27 cellular contexts compared by ENCODE assay signal in the genomic region with DNA sequence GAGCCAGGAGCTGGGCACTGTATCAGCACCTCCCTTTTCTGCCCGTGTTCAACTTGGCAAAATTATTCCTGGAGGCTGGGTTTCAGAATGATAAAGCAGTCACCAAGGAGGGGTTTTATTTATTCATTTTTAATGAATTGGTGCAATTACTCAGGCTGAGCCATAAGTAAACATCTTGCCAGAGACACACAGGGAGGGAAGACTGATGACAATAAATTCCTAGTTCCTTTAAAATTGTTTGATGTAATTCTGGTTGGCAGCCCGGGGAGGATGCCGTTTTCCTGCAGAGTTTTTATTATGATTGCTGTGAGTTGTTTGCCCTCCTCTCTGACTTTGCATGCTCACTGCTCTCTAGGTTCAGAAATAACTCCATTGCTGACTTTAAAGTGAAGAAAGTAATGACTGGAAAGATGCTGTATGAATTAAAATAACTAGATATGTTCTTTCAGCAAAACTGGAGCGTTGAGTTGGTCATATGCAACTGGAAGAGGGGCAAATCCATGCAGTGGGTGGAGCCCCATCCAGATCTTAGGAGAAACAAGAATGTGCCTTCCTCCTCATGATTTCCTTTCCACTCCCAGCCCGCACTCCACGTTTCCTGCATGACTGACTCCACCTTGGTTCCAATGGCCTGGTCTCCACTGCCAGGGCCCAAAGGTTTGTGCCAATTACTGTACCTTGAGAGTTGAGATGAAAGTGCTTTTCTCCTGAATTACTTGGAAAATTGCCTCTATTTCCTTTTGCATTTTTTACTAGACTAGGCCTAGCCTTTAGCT.
DNase-seq lines count a peak whose midpoint lies in the region; ATAC-seq and TF ChIP-seq lines count a peak whose summit lies in the region.
"Had no signal": no experiment of that assay in that cellular context is flagged by ENCODE, and none has a peak within 500 bp of the region (broad histone marks: within the 10 kb centered on the region; RNA-seq: fewer than 3 reads in every experiment).

No MANE protein-coding gene starts in this region.

- H3K36me3 Mint-ChIP-seq in mesothelial cell of epicardium (no peaks in the 10 kb centered on the region), T-cell (no peaks in the 10 kb centered on the region)
- H3K36me3 Mint-ChIP-seq: activated naive CD8-positive, alpha-beta T cell; CD8-positive, alpha-beta memory T cell; stimulated activated memory B cell treated with anti-CD40 and anti-IgM and Interleukin-4, amounts not matched to agents 10 μg/mL and 1 μg/mL and 100 μg/mL, for 72 hours had no signal

- peak; percentile 14 for DNase-seq in AG08395 (ENCODE audit: low spot score)
- DNase-seq in NCI-H748 treated with DMSO at 0.1 percent for 48 hours (lab: John Stamatoyannopoulos, UW) = peak; percentile 77
- no peak for DNase-seq in mesothelial cell of epicardium (ENCODE audit: low spot score in 2 of 2, unreplicated experiment in 2 of 2)
- DNase-seq in T-cell = no peak
- no peak for DNase-seq in middle frontal gyrus (ENCODE audit: extremely low spot score, low spot score)
- DNase-seq in activated CD4-positive, CD25-positive, alpha-beta regulatory T cell treated with anti-CD3 and anti-CD28 coated beads, Interleukin-2, amount 50 U/mL, for 72 hours = no peak
- DNase-seq: activated CD4-positive, alpha-beta T cell treated with anti-CD3 and anti-CD28 coated beads, Interleukin-2, amount 10 ng/mL, durations not matched to agents 24 days and 14 days; CD8-positive, alpha-beta memory T cell; cortex of kidney; DND-41; heart right ventricle; Kasumi-1; midbrain; NCI-H1694 treated with DMSO at 0.1 percent for 48 hours; NCI-H510A; nephron progenitor cell; posterior cingulate gyrus; SHP77 treated with DMSO at 0.1 percent for 48 hours; stimulated activated CD4-positive, alpha-beta T cell treated with anti-CD3 and anti-CD28 coated beads, Interleukin-1b, Interleukin-23, amount 100 ng/mL, for 48 hours; T-helper 1 cell had no signal

- CTCF ChIA-PET in HEK293 (lab: Yijun Ruan, JAX) (no interaction called here), T-cell (lab: Charles Lee) (no interaction called here)

- H3K27ac Mint-ChIP-seq in mesothelial cell of epicardium = peak overlapping the region; percentile 23
- H3K27ac Mint-ChIP-seq in T-cell = no peak overlapping the region
- H3K27ac Mint-ChIP-seq: activated CD4-positive, alpha-beta T cell treated with anti-CD3 and anti-CD28 coated beads, Interleukin-2, amount 10 ng/mL, durations not matched to agents 24 days and 14 days; activated naive CD8-positive, alpha-beta T cell; activated T-helper 17 cell treated with anti-CD3 and anti-CD28 coated beads, Interleukin-2, amount 50 U/mL, for 72 hours; CD8-positive, alpha-beta memory T cell; nephron progenitor cell; stimulated activated memory B cell treated with anti-CD40 and anti-IgM and Interleukin-4, amounts not matched to agents 10 μg/mL and 1 μg/mL and 100 μg/mL, for 72 hours had no signal

- H3K27ac ChIP-seq in HEK293 (ENCODE audit: extremely low read depth, low read depth, low read length) = no peak overlapping the region
- H3K27ac ChIP-seq: thoracic aorta had no signal

- H3K9me3 ChIP-seq in HEK293 (ENCODE audit: control insufficient read depth, insufficient read depth, low read depth, low read length) = no peaks in the 10 kb centered on the region
- H3K9me3 ChIP-seq: HAP-1, heart right ventricle, thoracic aorta had no signal

- H3K4me3 Mint-ChIP-seq in mesothelial cell of epicardium (no peak overlapping the region), T-cell (no peak overlapping the region)
- H3K4me3 Mint-ChIP-seq: activated CD4-positive, alpha-beta T cell treated with anti-CD3 and anti-CD28 coated beads, Interleukin-2, amount 10 ng/mL, durations not matched to agents 24 days and 14 days; activated naive CD8-positive, alpha-beta T cell; activated T-helper 17 cell treated with anti-CD3 and anti-CD28 coated beads, Interleukin-2, amount 50 U/mL, for 72 hours; CD8-positive, alpha-beta memory T cell; nephron progenitor cell; stimulated activated memory B cell treated with anti-CD40 and anti-IgM and Interleukin-4, amounts not matched to agents 10 μg/mL and 1 μg/mL and 100 μg/mL, for 72 hours had no signal

- H3K4me1 Mint-ChIP-seq in mesothelial cell of epicardium (peaks cover 36% of the 10 kb centered on the region), T-cell (no peaks in the 10 kb centered on the region)
- H3K4me1 Mint-ChIP-seq: activated CD4-positive, alpha-beta T cell treated with anti-CD3 and anti-CD28 coated beads, Interleukin-2, amount 10 ng/mL, durations not matched to agents 24 days and 14 days; activated T-helper 17 cell treated with anti-CD3 and anti-CD28 coated beads, Interleukin-2, amount 50 U/mL, for 72 hours; CD8-positive, alpha-beta memory T cell; stimulated activated memory B cell treated with anti-CD40 and anti-IgM and Interleukin-4, amounts not matched to agents 10 μg/mL and 1 μg/mL and 100 μg/mL, for 72 hours had no signal

- H3K4me3 ChIP-seq in HEK293 (ENCODE audit: low read depth, low read length) = no peak overlapping the region
- H3K4me3 ChIP-seq: HAP-1, heart right ventricle, thoracic aorta had no signal

- H3K4me1 ChIP-seq in HEK293 (ENCODE audit: control insufficient read depth, insufficient read depth, low read length) = no peaks in the 10 kb centered on the region
- H3K4me1 ChIP-seq: HAP-1 had no signal

- no peak for ATAC-seq in T-cell (replicated peaks in 1 of 4)
- ATAC-seq: activated T-helper 17 cell treated with anti-CD3 and anti-CD28 coated beads, Interleukin-2, amount 50 U/mL, for 72 hours; left lobe of liver; stimulated activated memory B cell treated with anti-CD40 and anti-IgM and Interleukin-4, amounts not matched to agents 10 μg/mL and 1 μg/mL and 100 μg/mL, for 72 hours had no signal

- TF ChIP-seq CTCF in HEK293 (tag by site-specific recombination; IDR thresholded peaks at IDR 0.05) (no peak), mesothelial cell of epicardium (IDR thresholded peaks at IDR 0.05; ENCODE audit: unreplicated experiment) (no peak)

- H3K9me3 Mint-ChIP-seq in mesothelial cell of epicardium (no peaks in the 10 kb centered on the region), T-cell (peaks cover 0 to 5% (median 0%) of the 10 kb centered on the region in 3 donors)
- H3K9me3 Mint-ChIP-seq: activated CD4-positive, alpha-beta T cell treated with anti-CD3 and anti-CD28 coated beads, Interleukin-2, amount 10 ng/mL, durations not matched to agents 24 days and 14 days; activated T-helper 17 cell treated with anti-CD3 and anti-CD28 coated beads, Interleukin-2, amount 50 U/mL, for 72 hours; CD8-positive, alpha-beta memory T cell; nephron progenitor cell; stimulated activated memory B cell treated with anti-CD40 and anti-IgM and Interleukin-4, amounts not matched to agents 10 μg/mL and 1 μg/mL and 100 μg/mL, for 72 hours had no signal

- POLR2A ChIA-PET in HEK293 (lab: Yijun Ruan, JAX) = no interaction called here
- POLR2A ChIA-PET in T-cell (lab: Charles Lee) = no interaction called here

- H3K27me3 Mint-ChIP-seq in mesothelial cell of epicardium (ENCODE audit: low read depth) (peaks cover 3% of the 10 kb centered on the region), T-cell (peaks cover 0 to 3% of the 10 kb centered on the region in 2 donors)
- H3K27me3 Mint-ChIP-seq: activated CD4-positive, alpha-beta T cell treated with anti-CD3 and anti-CD28 coated beads, Interleukin-2, amount 10 ng/mL, durations not matched to agents 24 days and 14 days; activated naive CD8-positive, alpha-beta T cell; activated T-helper 17 cell treated with anti-CD3 and anti-CD28 coated beads, Interleukin-2, amount 50 U/mL, for 72 hours; CD8-positive, alpha-beta memory T cell; stimulated activated memory B cell treated with anti-CD40 and anti-IgM and Interleukin-4, amounts not matched to agents 10 μg/mL and 1 μg/mL and 100 μg/mL, for 72 hours had no signal

- no peaks in the 10 kb centered on the region for H3K36me3 ChIP-seq in HEK293 (ENCODE audit: control insufficient read depth in 2 of 2, insufficient read depth in 1 of 2, low read length in 2 of 2)
- H3K36me3 ChIP-seq: HAP-1, heart right ventricle, thoracic aorta had no signal

TF ChIP-seq in HEK293, 187 proteins besides CTCF, POLR2A, EP300 and RAD21 (continues in another document):
- no peak for TF ChIP-seq ZNF660 (tag by site-specific recombination; IDR thresholded peaks at IDR 0.05)
- TF ChIP-seq ZNF37A (tag by site-specific recombination; IDR thresholded peaks at IDR 0.05) = no peak
- TF ChIP-seq ZNF335 (tag by site-specific recombination; conservative IDR thresholded peaks at IDR 0.05) = no peak
- peak; percentile 93 for TF ChIP-seq WT1 (tag by site-specific recombination; IDR thresholded peaks at IDR 0.05)
- no peak for TF ChIP-seq ZBTB48 (tag by site-specific recombination; IDR thresholded peaks at IDR 0.05)
- no peak for TF ChIP-seq ZNF248 (tag by site-specific recombination; IDR thresholded peaks at IDR 0.05)
- TF ChIP-seq, protein P1, sequence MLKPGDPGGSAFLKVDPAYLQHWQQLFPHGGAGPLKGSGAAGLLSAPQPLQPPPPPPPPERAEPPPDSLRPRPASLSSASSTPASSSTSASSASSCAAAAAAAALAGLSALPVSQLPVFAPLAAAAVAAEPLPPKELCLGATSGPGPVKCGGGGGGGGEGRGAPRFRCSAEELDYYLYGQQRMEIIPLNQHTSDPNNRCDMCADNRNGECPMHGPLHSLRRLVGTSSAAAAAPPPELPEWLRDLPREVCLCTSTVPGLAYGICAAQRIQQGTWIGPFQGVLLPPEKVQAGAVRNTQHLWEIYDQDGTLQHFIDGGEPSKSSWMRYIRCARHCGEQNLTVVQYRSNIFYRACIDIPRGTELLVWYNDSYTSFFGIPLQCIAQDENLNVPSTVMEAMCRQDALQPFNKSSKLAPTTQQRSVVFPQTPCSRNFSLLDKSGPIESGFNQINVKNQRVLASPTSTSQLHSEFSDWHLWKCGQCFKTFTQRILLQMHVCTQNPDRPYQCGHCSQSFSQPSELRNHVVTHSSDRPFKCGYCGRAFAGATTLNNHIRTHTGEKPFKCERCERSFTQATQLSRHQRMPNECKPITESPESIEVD (tag by site-specific recombination; IDR thresholded peaks at IDR 0.05) = peak; percentile 44; the same call in 1 of the 2 replicates

Comparison
In these comparisons a context has a peak if more than half of its experiments do, and no peak if none do; other contexts are left out.
1. DNase-seq: peak in AG08395 (single experiment) and NCI-H748 treated with DMSO at 0.1 percent for 48 hours (single experiment); none in mesothelial cell of epicardium (0 of 2), T-cell (0 of 34), middle frontal gyrus (single experiment) and activated CD4-positive, CD25-positive, alpha-beta regulatory T cell treated with anti-CD3 and anti-CD28 coated beads, Interleukin-2, amount 50 U/mL, for 72 hours (single experiment).